ENCODE assay signal across 8 cellular contexts in the genomic region with DNA sequence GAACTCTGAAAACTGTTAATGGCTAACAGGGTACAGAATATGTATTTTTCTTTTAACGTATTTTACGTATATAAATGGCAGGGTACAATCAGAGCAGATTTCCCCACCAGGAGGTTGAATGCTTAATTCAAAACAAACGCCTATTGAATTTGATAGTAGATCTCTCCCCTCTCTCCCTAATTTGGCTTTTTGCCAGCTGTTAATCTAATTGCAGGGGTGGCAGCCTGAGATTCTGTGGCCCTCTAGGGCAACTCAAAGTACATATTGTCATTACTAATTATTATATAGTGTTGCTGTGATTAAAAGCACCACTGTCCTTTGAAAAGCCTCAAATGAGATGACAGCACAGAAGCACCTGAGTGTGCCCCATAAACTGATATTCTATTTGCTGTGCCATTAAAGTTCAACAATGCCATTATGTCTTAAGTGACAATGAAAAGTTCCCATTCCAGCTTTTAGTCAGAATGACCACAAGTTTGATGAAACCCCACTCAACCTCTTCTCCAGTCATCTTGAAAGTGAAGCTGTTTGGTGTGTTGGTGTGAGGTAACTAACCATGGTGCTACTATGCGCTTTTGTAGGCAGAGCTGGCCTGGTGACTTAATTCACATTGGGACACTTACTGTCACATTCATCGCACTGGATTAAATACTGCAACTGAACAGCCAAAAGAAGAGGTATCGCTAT.
A peak's percentile ranks its signal among the peaks of the same experiment; 100 is the strongest.
DNase-seq lines count a peak whose midpoint lies in the region; ATAC-seq, FAIRE-seq and TF ChIP-seq lines count a peak whose summit lies in the region.

No MANE protein-coding gene starts in this region.

- H3K27me3 ChIP-seq in liver (ENCODE audit: control insufficient read depth in 4 of 4, insufficient read depth in 4 of 4, low read length in 3 of 4) (no peaks in the 10 kb centered on the region), ascending aorta (no peaks in the 10 kb centered on the region)

- no peak for FAIRE-seq in HTR-8/SVneo (lab: Jason Lieb, UNC)

- H3K27ac ChIP-seq in liver (ENCODE audit: low read depth in 1 of 2, low read length in 2 of 2) = peak overlapping the region; percentile 64 to 88
- no peak overlapping the region for H3K27ac ChIP-seq in ascending aorta

- no peak for TF ChIP-seq CTCF in liver (IDR thresholded peaks at IDR 0.05; ENCODE audit: low read depth, low read length, missing input control)
- TF ChIP-seq CTCF in ascending aorta (IDR thresholded peaks at IDR 0.05) = no peak

- H3K9me3 ChIP-seq in liver (ENCODE audit: control insufficient read depth in 4 of 4, low read length in 3 of 4) (no peaks in the 10 kb centered on the region), ascending aorta (no peaks in the 10 kb centered on the region)

- H3K4me3 ChIP-seq in liver (ENCODE audit: low read depth in 1 of 3, low read length in 3 of 3) (no peak overlapping the region), ascending aorta (peak overlapping the region in 1 of 2 donors; percentile 41)

- H3K4me1 ChIP-seq in liver (ENCODE audit: control insufficient read depth in 4 of 4, insufficient read depth in 4 of 4, low read length in 3 of 4) (peaks cover 3 to 21% (median 15%) of the 10 kb centered on the region in 4 donors), ascending aorta (no peaks in the 10 kb centered on the region)

- no peaks in the 10 kb centered on the region for H3K36me3 ChIP-seq in liver (ENCODE audit: control insufficient read depth in 4 of 4, insufficient read depth in 3 of 4, low read depth in 1 of 4, low read length in 3 of 4)
- H3K36me3 ChIP-seq in ascending aorta = no peaks in the 10 kb centered on the region

- WGBS in liver = 61% methylated on average over 6 of the region's 6 CpGs

- peak; percentile 41 for ATAC-seq in HG03025 (IDR thresholded peaks at IDR 0.05; ENCODE audit: low FRiP score, unreplicated experiment)

- DNase-seq in stimulated activated CD4-positive, alpha-beta T cell treated with anti-CD3 and anti-CD28 coated beads, Interleukin-1b, Interleukin-23, amount 100 ng/mL, for 48 hours = peak; percentile 57
- no peak for DNase-seq in stimulated activated CD4-positive, alpha-beta T cell treated with anti-CD3 and anti-CD28 coated beads, Interleukin-12 subunit alpha, Interleukin-12 subunit beta, amount 100 ng/mL, for 4 hours
- DNase-seq in NCI-H748 treated with DMSO at 0.1 percent for 48 hours (lab: John Stamatoyannopoulos, UW) (peak; percentile 99), ascending aorta (ENCODE audit: low spot score in 2 of 2) (no peak), SHP77 (lab: John Stamatoyannopoulos, UW) (no peak), HTR-8/SVneo (ENCODE audit: insufficient read length, low spot score) (no peak)

- intact Hi-C loops in ascending aorta (cut with DNase I) = no loop called here

- TF ChIP-seq RAD21 in liver (IDR thresholded peaks at IDR 0.05) = no peak

- no peak overlapping the region for H3K9ac ChIP-seq in liver (ENCODE audit: low read depth in 1 of 2, low read length in 2 of 2)

TF ChIP-seq in liver, 16 proteins besides CTCF, POLR2A, EP300 and RAD21:
- TF ChIP-seq, protein P1, sequence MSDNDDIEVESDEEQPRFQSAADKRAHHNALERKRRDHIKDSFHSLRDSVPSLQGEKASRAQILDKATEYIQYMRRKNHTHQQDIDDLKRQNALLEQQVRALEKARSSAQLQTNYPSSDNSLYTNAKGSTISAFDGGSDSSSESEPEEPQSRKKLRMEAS (IDR thresholded peaks at IDR 0.05) = no peak
- no peak for TF ChIP-seq FOXA1 (IDR thresholded peaks at IDR 0.05)
- no peak for TF ChIP-seq JUND (IDR thresholded peaks at IDR 0.05)
- TF ChIP-seq GABPA (IDR thresholded peaks at IDR 0.05 in 1 of 2, conservative IDR thresholded peaks at IDR 0.05 in 1 of 2) = no peak
- no peak for TF ChIP-seq TAF1 (conservative IDR thresholded peaks at IDR 0.05)
- no peak for TF ChIP-seq SP1 (IDR thresholded peaks at IDR 0.05)
- TF ChIP-seq EGR1 (IDR thresholded peaks at IDR 0.05; ENCODE audit: low read depth in 2 of 2) = no peak
- TF ChIP-seq HNF4G (IDR thresholded peaks at IDR 0.05) = no peak
- TF ChIP-seq RXRA (IDR thresholded peaks at IDR 0.05) = no peak
- no peak for TF ChIP-seq NR2F2 (IDR thresholded peaks at IDR 0.05)
- TF ChIP-seq, protein P2, sequence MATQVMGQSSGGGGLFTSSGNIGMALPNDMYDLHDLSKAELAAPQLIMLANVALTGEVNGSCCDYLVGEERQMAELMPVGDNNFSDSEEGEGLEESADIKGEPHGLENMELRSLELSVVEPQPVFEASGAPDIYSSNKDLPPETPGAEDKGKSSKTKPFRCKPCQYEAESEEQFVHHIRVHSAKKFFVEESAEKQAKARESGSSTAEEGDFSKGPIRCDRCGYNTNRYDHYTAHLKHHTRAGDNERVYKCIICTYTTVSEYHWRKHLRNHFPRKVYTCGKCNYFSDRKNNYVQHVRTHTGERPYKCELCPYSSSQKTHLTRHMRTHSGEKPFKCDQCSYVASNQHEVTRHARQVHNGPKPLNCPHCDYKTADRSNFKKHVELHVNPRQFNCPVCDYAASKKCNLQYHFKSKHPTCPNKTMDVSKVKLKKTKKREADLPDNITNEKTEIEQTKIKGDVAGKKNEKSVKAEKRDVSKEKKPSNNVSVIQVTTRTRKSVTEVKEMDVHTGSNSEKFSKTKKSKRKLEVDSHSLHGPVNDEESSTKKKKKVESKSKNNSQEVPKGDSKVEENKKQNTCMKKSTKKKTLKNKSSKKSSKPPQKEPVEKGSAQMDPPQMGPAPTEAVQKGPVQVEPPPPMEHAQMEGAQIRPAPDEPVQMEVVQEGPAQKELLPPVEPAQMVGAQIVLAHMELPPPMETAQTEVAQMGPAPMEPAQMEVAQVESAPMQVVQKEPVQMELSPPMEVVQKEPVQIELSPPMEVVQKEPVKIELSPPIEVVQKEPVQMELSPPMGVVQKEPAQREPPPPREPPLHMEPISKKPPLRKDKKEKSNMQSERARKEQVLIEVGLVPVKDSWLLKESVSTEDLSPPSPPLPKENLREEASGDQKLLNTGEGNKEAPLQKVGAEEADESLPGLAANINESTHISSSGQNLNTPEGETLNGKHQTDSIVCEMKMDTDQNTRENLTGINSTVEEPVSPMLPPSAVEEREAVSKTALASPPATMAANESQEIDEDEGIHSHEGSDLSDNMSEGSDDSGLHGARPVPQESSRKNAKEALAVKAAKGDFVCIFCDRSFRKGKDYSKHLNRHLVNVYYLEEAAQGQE (IDR thresholded peaks at IDR 0.05) = no peak
- TF ChIP-seq, protein P3, sequence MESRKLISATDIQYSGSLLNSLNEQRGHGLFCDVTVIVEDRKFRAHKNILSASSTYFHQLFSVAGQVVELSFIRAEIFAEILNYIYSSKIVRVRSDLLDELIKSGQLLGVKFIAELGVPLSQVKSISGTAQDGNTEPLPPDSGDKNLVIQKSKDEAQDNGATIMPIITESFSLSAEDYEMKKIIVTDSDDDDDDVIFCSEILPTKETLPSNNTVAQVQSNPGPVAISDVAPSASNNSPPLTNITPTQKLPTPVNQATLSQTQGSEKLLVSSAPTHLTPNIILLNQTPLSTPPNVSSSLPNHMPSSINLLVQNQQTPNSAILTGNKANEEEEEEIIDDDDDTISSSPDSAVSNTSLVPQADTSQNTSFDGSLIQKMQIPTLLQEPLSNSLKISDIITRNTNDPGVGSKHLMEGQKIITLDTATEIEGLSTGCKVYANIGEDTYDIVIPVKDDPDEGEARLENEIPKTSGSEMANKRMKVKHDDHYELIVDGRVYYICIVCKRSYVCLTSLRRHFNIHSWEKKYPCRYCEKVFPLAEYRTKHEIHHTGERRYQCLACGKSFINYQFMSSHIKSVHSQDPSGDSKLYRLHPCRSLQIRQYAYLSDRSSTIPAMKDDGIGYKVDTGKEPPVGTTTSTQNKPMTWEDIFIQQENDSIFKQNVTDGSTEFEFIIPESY (IDR thresholded peaks at IDR 0.05) = no peak
- TF ChIP-seq FOXA2 (IDR thresholded peaks at IDR 0.05) = no peak
- no peak for TF ChIP-seq YY1 (IDR thresholded peaks at IDR 0.05)

Comparison
In these comparisons a context has a peak if more than half of its experiments do, and no peak if none do; other contexts are left out.
1. DNase-seq: peak in stimulated activated CD4-positive, alpha-beta T cell treated with anti-CD3 and anti-CD28 coated beads, Interleukin-1b, Interleukin-23, amount 100 ng/mL, for 48 hours (single experiment) and NCI-H748 treated with DMSO at 0.1 percent for 48 hours (single experiment); none in stimulated activated CD4-positive, alpha-beta T cell treated with anti-CD3 and anti-CD28 coated beads, Interleukin-12 subunit alpha, Interleukin-12 subunit beta, amount 100 ng/mL, for 4 hours (single experiment), ascending aorta (0 of 2), SHP77 (0 of 2) and HTR-8/SVneo (single experiment).
2. H3K27ac ChIP-seq: peak in liver (2 of 2); none in ascending aorta (0 of 2).